ENCODE assay signal across 16 cellular contexts in genomic region chr10:4780782-4781181, GRCh38. TPM values are rescaled to one million over a fixed set of nuclear protein-coding genes. Genes with fewer than 3 reads are reported as not detected.
DNase-seq lines count a peak whose midpoint lies in the region; ATAC-seq and TF ChIP-seq lines count a peak whose summit lies in the region.
"Had no signal": no experiment of that assay in that cellular context is flagged by ENCODE, and none has a peak within 500 bp of the region (broad histone marks: within the 10 kb centered on the region; RNA-seq: fewer than 3 reads in every experiment).

No MANE protein-coding gene starts in this region.

- H3K9me3 ChIP-seq in heart right ventricle (no peaks in the 10 kb centered on the region), right atrium auricular region (no peaks in the 10 kb centered on the region), skeletal muscle satellite cell (replicated peaks; ENCODE audit: low read length) (peaks cover 5% of the 10 kb centered on the region), Peyer's patch (no peaks in the 10 kb centered on the region)
- H3K9me3 ChIP-seq: gastrocnemius medialis, MG63 had no signal

- no peak overlapping the region for H3K9ac ChIP-seq in skeletal muscle satellite cell (ENCODE audit: low read depth, low read length)

- TF ChIP-seq CTCF in heart right ventricle (IDR thresholded peaks at IDR 0.05): no peak
- no peak for TF ChIP-seq CTCF in right atrium auricular region (IDR thresholded peaks at IDR 0.05)
- no peak for TF ChIP-seq CTCF in Peyer's patch (IDR thresholded peaks at IDR 0.05)

- DNase-seq in heart right ventricle: no peak
- no peak for DNase-seq in right atrium auricular region (ENCODE audit: low spot score)
- DNase-seq in RPMI7951 (ENCODE audit: low read depth): peak; percentile 80
- DNase-seq in dermis microvascular lymphatic vessel endothelial cell (ENCODE audit: low read depth in 2 of 2): peak; percentile 87 to 96
- DNase-seq in Peyer's patch: no peak
- DNase-seq in T-helper 1 cell: no peak
- DNase-seq: activated CD4-positive, alpha-beta T cell treated with anti-CD3 and anti-CD28 coated beads for 1 hour; activated T-cell treated with anti-CD3 and anti-CD28 coated beads, Interleukin-2, amount 50 U/mL, for 1 hour; cortex of kidney; gastrocnemius medialis; MG63; NCI-H2171 treated with DMSO at 0.1 percent for 48 hours; T-cell had no signal

- H3K4me2 ChIP-seq in skeletal muscle satellite cell (ENCODE audit: low read length): peak overlapping the region; percentile 14

- H3K4me3 ChIP-seq in heart right ventricle: no peak overlapping the region
- H3K4me3 ChIP-seq in right atrium auricular region: no peak overlapping the region
- H3K4me3 ChIP-seq in skeletal muscle satellite cell (ENCODE audit: low read length): no peak overlapping the region
- H3K4me3 ChIP-seq in Peyer's patch: no peak overlapping the region
- H3K4me3 ChIP-seq: gastrocnemius medialis, MG63 had no signal

- no peaks in the 10 kb centered on the region for H3K36me3 ChIP-seq in heart right ventricle
- H3K36me3 ChIP-seq in right atrium auricular region: no peaks in the 10 kb centered on the region
- no peaks in the 10 kb centered on the region for H3K36me3 ChIP-seq in skeletal muscle satellite cell (ENCODE audit: insufficient read depth, low read length)
- H3K36me3 ChIP-seq in Peyer's patch: no peaks in the 10 kb centered on the region
- H3K36me3 ChIP-seq: gastrocnemius medialis, MG63 had no signal

- WGBS in heart right ventricle, 2 donors: 45 to 55% methylated on average over 6 of the region's 6 CpGs

- peak in 5 of 8 donors; percentile 47 to 64 (median 55) for ATAC-seq in heart right ventricle
- ATAC-seq in GM18520 (IDR thresholded peaks at IDR 0.05; ENCODE audit: unreplicated experiment): no peak
- ATAC-seq: T-cell had no signal

- peak overlapping the region in 2 of 10 donors; percentile 26 to 46 for H3K27ac ChIP-seq in heart right ventricle
- H3K27ac ChIP-seq in right atrium auricular region: no peak overlapping the region
- no peak overlapping the region for H3K27ac ChIP-seq in Peyer's patch
- H3K27ac ChIP-seq: gastrocnemius medialis had no signal

- H3K4me1 ChIP-seq in heart right ventricle (peaks cover 0 to 15% (median 8%) of the 10 kb centered on the region in 9 donors), right atrium auricular region (peaks cover 0 to 6% of the 10 kb centered on the region in 2 donors), skeletal muscle satellite cell (ENCODE audit: control insufficient read depth, insufficient read depth, low read length) (peaks cover 28% of the 10 kb centered on the region), Peyer's patch (no peaks in the 10 kb centered on the region)

- no peaks in the 10 kb centered on the region for H3K27me3 ChIP-seq in heart right ventricle
- H3K27me3 ChIP-seq in right atrium auricular region: no peaks in the 10 kb centered on the region
- H3K27me3 ChIP-seq in skeletal muscle satellite cell (ENCODE audit: control insufficient read depth, insufficient read depth, low read length): no peaks in the 10 kb centered on the region
- no peaks in the 10 kb centered on the region for H3K27me3 ChIP-seq in Peyer's patch
- H3K27me3 ChIP-seq: gastrocnemius medialis, MG63 had no signal

- TF ChIP-seq POLR2A in Peyer's patch (IDR thresholded peaks at IDR 0.05): no peak

- intact Hi-C loops in heart right ventricle (cut with DNase I): no loop called here

RNA-seq across cellular contexts. Expression of gene AKR1E2, which starts 45.2 kb away (rescaled TPM):
- total RNA-seq in heart right ventricle (1 to 10 TPM; 2.0 to 6.5 (median 4.8) TPM), right atrium auricular region (1 to 10 TPM; 3.2 to 9.7 TPM), dermis microvascular lymphatic vessel endothelial cell (8.6 and 16.6 TPM in 2 replicates), Peyer's patch (10 to 100 TPM in 1 of 4 donors, 1 to 10 TPM in 3; 2.0 to 59.4 (median 3.6) TPM)
- polyA plus RNA-seq in heart right ventricle: 1 to 10 TPM; 1.2 to 3.0 TPM
- total RNA-seq in RPMI7951 (2014; rRNA removed; shearing (Covaris generic)): 18.0 and 21.1 TPM in 2 replicates
- total RNA-seq in skeletal muscle satellite cell (2012; rRNA removed): 1.0 and 4.2 TPM in 2 replicates
- total RNA-seq: H4 had no signal

Comparison
In these comparisons a context has a peak if more than half of its experiments do, and no peak if none do; other contexts are left out.
1. DNase-seq: peak in RPMI7951 (single experiment) and dermis microvascular lymphatic vessel endothelial cell (2 of 2); none in heart right ventricle (0 of 2), right atrium auricular region (single experiment), Peyer's patch (0 of 3) and T-helper 1 cell (0 of 5).